Comparison of ENCODE assay signal across 1 cellular context in the genomic region with DNA sequence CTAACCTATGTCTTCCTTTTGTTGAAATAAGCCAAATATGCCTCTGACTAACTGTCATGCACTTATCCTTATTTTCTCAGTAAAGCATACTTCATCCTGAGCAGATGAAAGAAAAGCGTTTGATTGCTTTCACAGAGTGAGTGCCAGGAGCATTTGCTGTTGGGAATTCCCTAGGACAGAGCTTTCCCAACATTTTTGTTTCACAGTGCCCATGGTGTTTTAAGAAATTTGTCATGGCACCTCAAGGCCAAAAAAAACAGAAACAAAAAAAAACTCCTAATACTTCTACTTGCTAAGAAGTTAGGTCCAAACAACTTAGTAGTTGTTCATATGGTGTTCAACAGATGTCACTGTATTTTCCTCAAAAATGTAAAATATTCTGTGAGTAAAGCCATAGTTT.
TF ChIP-seq lines count a peak whose summit lies in the region.

No MANE protein-coding gene starts in this region.

TF ChIP-seq in HepG2, 621 proteins besides CTCF, POLR2A, EP300 and RAD21 (continued from another document):
- TF ChIP-seq MEIS2 (CRISPR knock-in tag; IDR thresholded peaks at IDR 0.05): no peak
- TF ChIP-seq DNMT3B (CRISPR knock-in tag; conservative IDR thresholded peaks at IDR 0.05): no peak
- TF ChIP-seq ZNF660 (CRISPR knock-in tag; IDR thresholded peaks at IDR 0.05; ENCODE audit: borderline replicate concordance, low read depth): no peak
- TF ChIP-seq, protein P1, sequence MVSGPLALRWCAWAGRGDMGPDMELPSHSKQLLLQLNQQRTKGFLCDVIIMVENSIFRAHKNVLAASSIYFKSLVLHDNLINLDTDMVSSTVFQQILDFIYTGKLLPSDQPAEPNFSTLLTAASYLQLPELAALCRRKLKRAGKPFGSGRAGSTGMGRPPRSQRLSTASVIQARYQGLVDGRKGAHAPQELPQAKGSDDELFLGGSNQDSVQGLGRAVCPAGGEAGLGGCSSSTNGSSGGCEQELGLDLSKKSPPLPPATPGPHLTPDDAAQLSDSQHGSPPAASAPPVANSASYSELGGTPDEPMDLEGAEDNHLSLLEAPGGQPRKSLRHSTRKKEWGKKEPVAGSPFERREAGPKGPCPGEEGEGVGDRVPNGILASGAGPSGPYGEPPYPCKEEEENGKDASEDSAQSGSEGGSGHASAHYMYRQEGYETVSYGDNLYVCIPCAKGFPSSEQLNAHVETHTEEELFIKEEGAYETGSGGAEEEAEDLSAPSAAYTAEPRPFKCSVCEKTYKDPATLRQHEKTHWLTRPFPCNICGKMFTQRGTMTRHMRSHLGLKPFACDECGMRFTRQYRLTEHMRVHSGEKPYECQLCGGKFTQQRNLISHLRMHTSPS (CRISPR knock-in tag; IDR thresholded peaks at IDR 0.05; ENCODE audit: low read depth): no peak
- TF ChIP-seq ZNF335 (CRISPR knock-in tag; IDR thresholded peaks at IDR 0.05): no peak
- no peak for TF ChIP-seq POLR2G (IDR thresholded peaks at IDR 0.05; ENCODE audit: low read depth, low read length)
- no peak for TF ChIP-seq FOXJ3 (CRISPR knock-in tag; IDR thresholded peaks at IDR 0.05; ENCODE audit: borderline replicate concordance)
- TF ChIP-seq, protein P2, sequence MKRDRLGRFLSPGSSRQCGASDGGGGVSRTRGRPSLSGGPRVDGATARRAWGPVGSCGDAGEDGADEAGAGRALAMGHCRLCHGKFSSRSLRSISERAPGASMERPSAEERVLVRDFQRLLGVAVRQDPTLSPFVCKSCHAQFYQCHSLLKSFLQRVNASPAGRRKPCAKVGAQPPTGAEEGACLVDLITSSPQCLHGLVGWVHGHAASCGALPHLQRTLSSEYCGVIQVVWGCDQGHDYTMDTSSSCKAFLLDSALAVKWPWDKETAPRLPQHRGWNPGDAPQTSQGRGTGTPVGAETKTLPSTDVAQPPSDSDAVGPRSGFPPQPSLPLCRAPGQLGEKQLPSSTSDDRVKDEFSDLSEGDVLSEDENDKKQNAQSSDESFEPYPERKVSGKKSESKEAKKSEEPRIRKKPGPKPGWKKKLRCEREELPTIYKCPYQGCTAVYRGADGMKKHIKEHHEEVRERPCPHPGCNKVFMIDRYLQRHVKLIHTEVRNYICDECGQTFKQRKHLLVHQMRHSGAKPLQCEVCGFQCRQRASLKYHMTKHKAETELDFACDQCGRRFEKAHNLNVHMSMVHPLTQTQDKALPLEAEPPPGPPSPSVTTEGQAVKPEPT (CRISPR knock-in tag; IDR thresholded peaks at IDR 0.05; ENCODE audit: low read depth): no peak
